ENCODE assay signal across 8 cellular contexts in the genomic region with DNA sequence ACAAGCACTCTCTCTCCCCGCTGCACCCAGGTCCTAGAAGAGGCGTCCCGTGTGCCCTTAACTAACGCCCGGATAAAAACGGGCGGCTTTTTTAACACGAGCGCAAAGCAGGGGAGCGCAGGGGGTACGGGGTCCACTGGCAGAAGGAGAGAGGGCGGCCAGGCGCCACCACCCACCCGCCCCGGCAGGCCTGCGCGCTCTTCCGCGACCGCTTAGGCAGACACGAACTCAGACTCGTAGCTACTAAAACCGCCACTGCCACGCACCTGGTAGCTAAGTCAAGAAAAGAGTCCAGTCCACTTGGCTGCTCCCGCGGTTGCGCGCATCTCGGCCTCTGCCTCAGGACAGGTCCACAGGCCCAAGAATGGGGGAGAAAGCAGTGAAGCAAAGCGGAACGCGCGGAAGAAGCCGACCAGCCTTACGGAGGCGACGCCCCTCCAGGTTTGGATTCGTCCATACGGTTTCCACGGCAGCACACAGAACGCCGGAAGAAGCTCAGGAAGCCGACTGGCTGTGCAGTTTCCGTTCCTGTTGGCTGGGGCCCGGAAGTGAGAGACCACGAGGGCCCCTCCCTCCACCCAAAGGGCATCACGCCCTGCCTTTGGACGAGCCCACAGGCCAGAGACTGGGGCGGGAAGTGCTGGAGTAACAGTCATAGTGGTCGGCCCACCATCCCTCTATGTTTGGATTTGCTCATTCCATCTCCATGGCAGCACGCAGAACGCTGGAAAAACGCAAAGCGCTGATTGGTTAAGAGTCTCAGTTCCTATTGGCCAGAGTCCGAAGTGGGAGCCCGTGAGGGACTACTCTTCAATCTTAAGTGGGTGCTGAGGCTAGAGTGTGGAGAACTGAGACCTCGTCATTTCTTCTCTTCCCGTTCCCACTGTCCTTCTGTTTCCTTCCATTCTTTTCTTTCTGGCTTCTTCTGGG. TPM values are rescaled to one million over a fixed set of nuclear protein-coding genes. Genes with fewer than 3 reads are reported as not detected.
DNase-seq lines count a peak whose midpoint lies in the region; ATAC-seq and TF ChIP-seq lines count a peak whose summit lies in the region.

A gene (minus strand): TSS at position 354 of the 930 bp plus-strand sequence. CDS start 7,344 bp downstream, outside the sequence.

- H3K4me3 ChIP-seq in H7 (ENCODE audit: insufficient read depth, low read depth, low read length) = peak within 1 kb of the TSS; percentile 81

- peaks cover 18% of the 10 kb centered on the region for H3K4me1 Mint-ChIP-seq in nephron progenitor cell
- peaks cover 16% of the 10 kb centered on the region for H3K4me1 Mint-ChIP-seq in stimulated activated naive CD8-positive, alpha-beta T cell treated with anti-CD3 and anti-CD28 coated beads, Interleukin-15, amount 100 ng/mL, for 72 hours

- DNase-seq in ELF-1 (ENCODE audit: low read depth, low spot score) = peak; percentile 100
- DNase-seq in H7 = peak; percentile 88
- DNase-seq in M059J (ENCODE audit: low read depth) = peak; percentile 99
- DNase-seq in SHP77 (lab: John Stamatoyannopoulos, UW) = peak; percentile 99 to 100
- DNase-seq in activated effector memory CD4-positive, alpha-beta T cell treated with anti-CD3 and anti-CD28 coated beads, Interleukin-2, amount 50 U/mL, for 16 hours = peak; percentile 98
- DNase-seq in fibroblast of the conjunctiva (ENCODE audit: low read depth) = peak; percentile 100
- DNase-seq in nephron progenitor cell = peak; percentile 91
- DNase-seq in stimulated activated naive CD8-positive, alpha-beta T cell treated with anti-CD3 and anti-CD28 coated beads, Interleukin-15, amount 100 ng/mL, for 72 hours = peak; percentile 92 to 97

- no peak for TF ChIP-seq CTCF in nephron progenitor cell (IDR thresholded peaks at IDR 0.05)

- H3K36me3 ChIP-seq in H7 (replicated peaks; ENCODE audit: control insufficient read depth, insufficient read depth, low read length) = no peaks in the 10 kb centered on the region

- H3K27me3 Mint-ChIP-seq in nephron progenitor cell (ENCODE audit: low read depth, poor library complexity) = peaks cover 15% of the 10 kb centered on the region
- H3K27me3 Mint-ChIP-seq in stimulated activated naive CD8-positive, alpha-beta T cell treated with anti-CD3 and anti-CD28 coated beads, Interleukin-15, amount 100 ng/mL, for 72 hours = no peaks in the 10 kb centered on the region

- ATAC-seq in stimulated activated naive CD8-positive, alpha-beta T cell treated with anti-CD3 and anti-CD28 coated beads, Interleukin-15, amount 100 ng/mL, for 72 hours = peak; percentile 95

- H3K4me3 Mint-ChIP-seq in nephron progenitor cell = peak within 1 kb of the TSS; percentile 99
- H3K4me3 Mint-ChIP-seq in stimulated activated naive CD8-positive, alpha-beta T cell treated with anti-CD3 and anti-CD28 coated beads, Interleukin-15, amount 100 ng/mL, for 72 hours = peak within 1 kb of the TSS; percentile 93 to 99

- H3K27me3 ChIP-seq in H7 (ENCODE audit: control insufficient read depth, insufficient read depth, low read length) = no peaks in the 10 kb centered on the region

- no peaks in the 10 kb centered on the region for H3K36me3 Mint-ChIP-seq in nephron progenitor cell (ENCODE audit: low read depth)

- peak within 1 kb of the TSS; percentile 99 for H3K27ac Mint-ChIP-seq in nephron progenitor cell
- peak within 1 kb of the TSS; percentile 92 to 95 for H3K27ac Mint-ChIP-seq in stimulated activated naive CD8-positive, alpha-beta T cell treated with anti-CD3 and anti-CD28 coated beads, Interleukin-15, amount 100 ng/mL, for 72 hours

- no peaks in the 10 kb centered on the region for H3K9me3 Mint-ChIP-seq in nephron progenitor cell
- H3K9me3 Mint-ChIP-seq in stimulated activated naive CD8-positive, alpha-beta T cell treated with anti-CD3 and anti-CD28 coated beads, Interleukin-15, amount 100 ng/mL, for 72 hours = no peaks in the 10 kb centered on the region

RNA-seq across cellular contexts. Expression of the gene that starts here (rescaled TPM):
- total RNA-seq in H7 (2014; rRNA removed; shearing (Covaris generic)) = 6.6 and 12.8 TPM in 2 replicates
- 8.4 and 9.1 TPM in 2 replicates for total RNA-seq in M059J (2014; rRNA removed; shearing (Covaris generic))

Comparison
In these comparisons a context has a peak if more than half of its experiments do, and no peak if none do; other contexts are left out.
1. Peak in every context shown above with its lines: DNase-seq, ATAC-seq and H3K4me3 ChIP-seq.